6 cellular contexts compared by ENCODE assay signal in genomic region chr3:178152988-178153387, GRCh38.
"Had no signal": no experiment of that assay in that cellular context is flagged by ENCODE, and none has a peak within 500 bp of the region (broad histone marks: within the 10 kb centered on the region; RNA-seq: fewer than 3 reads in every experiment).

No MANE protein-coding gene starts in this region.

- ATAC-seq: HepG2, K562 had no signal

- H3K27ac ChIP-seq: HL-60 had no signal

- DNase-seq: IMR-90, KBM-7, KG1 had no signal

- H3K4me3 ChIP-seq: K562 had no signal
